ENCODE assay signal across 8 cellular contexts in the genomic region with DNA sequence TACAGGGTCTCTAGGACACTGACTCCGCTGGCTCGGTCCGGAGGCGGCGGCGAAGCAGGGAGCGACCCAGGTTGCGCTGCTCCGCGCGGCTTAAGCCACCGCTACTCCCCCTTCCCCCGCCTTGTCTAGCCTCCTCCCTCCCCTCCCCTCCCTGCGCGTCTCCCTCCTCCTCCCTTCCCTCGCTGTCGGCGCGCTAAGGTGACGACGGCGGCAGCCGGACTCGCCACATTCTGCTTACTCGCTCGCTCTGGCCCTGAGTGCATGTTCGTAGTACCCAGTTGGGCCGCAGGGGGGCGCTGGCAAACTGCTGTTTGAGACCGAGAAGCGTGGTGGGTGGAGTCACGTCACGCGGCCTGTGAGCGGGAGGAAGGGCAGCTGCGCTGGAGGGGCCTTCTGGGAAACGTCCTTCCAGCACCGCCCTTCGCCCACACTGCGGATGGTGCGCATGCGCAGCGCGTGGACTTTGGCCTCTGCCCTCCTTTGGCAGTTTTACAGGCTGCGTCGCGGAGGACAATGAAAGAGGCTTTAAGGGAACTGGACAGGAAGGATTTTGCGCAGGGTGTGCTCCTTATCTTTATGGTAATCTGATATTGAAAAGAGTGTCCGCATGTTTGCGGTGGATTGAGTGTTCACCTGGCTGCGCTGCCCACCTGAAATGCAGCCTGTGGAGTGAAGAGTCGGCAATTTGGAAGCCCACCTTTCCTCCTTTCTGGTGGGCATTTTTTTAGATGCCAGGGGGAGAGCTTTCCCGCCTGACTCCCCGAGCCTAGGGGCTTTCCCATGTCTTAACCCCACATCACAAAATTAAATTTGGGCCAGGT.
DNase-seq lines count a peak whose midpoint lies in the region; ATAC-seq lines count a peak whose summit lies in the region.

A gene with protein sequence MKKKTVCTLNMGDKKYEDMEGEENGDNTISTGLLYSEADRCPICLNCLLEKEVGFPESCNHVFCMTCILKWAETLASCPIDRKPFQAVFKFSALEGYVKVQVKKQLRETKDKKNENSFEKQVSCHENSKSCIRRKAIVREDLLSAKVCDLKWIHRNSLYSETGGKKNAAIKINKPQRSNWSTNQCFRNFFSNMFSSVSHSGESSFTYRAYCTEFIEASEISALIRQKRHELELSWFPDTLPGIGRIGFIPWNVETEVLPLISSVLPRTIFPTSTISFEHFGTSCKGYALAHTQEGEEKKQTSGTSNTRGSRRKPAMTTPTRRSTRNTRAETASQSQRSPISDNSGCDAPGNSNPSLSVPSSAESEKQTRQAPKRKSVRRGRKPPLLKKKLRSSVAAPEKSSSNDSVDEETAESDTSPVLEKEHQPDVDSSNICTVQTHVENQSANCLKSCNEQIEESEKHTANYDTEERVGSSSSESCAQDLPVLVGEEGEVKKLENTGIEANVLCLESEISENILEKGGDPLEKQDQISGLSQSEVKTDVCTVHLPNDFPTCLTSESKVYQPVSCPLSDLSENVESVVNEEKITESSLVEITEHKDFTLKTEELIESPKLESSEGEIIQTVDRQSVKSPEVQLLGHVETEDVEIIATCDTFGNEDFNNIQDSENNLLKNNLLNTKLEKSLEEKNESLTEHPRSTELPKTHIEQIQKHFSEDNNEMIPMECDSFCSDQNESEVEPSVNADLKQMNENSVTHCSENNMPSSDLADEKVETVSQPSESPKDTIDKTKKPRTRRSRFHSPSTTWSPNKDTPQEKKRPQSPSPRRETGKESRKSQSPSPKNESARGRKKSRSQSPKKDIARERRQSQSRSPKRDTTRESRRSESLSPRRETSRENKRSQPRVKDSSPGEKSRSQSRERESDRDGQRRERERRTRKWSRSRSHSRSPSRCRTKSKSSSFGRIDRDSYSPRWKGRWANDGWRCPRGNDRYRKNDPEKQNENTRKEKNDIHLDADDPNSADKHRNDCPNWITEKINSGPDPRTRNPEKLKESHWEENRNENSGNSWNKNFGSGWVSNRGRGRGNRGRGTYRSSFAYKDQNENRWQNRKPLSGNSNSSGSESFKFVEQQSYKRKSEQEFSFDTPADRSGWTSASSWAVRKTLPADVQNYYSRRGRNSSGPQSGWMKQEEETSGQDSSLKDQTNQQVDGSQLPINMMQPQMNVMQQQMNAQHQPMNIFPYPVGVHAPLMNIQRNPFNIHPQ (N-terminal part only) (minus strand): TSS at position 107 of the 821 bp plus-strand sequence. CDS start 26,407 bp downstream, outside the sequence.

- H3K27ac ChIP-seq in BLaER1 treated with 17β-estradiol and CSF1 and Interleukin-3, amounts not matched to agents 10 nM and 100 nM = peak within 1 kb of the TSS; percentile 98 to 100 (median 99)
- H3K27ac ChIP-seq in cingulate gyrus (ENCODE audit: low read depth, low read length) = peak within 1 kb of the TSS; percentile 97

- H3K9ac ChIP-seq in BLaER1 treated with 17β-estradiol and CSF1 and Interleukin-3, amounts not matched to agents 10 nM and 100 nM = peak within 1 kb of the TSS; percentile 96 to 99 (median 99)

- H3K4me1 ChIP-seq in BLaER1 treated with 17β-estradiol and CSF1 and Interleukin-3, amounts not matched to agents 10 nM and 100 nM = peaks cover 36 to 49% (median 43%) of the 10 kb centered on the region in 10 experiments

- peaks cover 22 to 41% (median 38%) of the 10 kb centered on the region in 11 experiments; a peak in 20 of 22 replicates for H4K20me1 ChIP-seq in BLaER1 treated with 17β-estradiol and CSF1 and Interleukin-3, amounts not matched to agents 10 nM and 100 nM

- H3K9me3 ChIP-seq in BLaER1 treated with 17β-estradiol and CSF1 and Interleukin-3, amounts not matched to agents 10 nM and 100 nM (replicated peaks in 1 of 11) = peaks cover 0 to 7% (median 0%) of the 10 kb centered on the region in 11 experiments; a peak in 6 of 22 replicates

- H3K4me2 ChIP-seq in BLaER1 treated with 17β-estradiol and CSF1 and Interleukin-3, amounts not matched to agents 10 nM and 100 nM = peak within 1 kb of the TSS; percentile 85 to 98 (median 92)

- H3K4me3 ChIP-seq in BLaER1 treated with 17β-estradiol and CSF1 and Interleukin-3, amounts not matched to agents 10 nM and 100 nM = peak within 1 kb of the TSS; percentile 83 to 98 (median 95)

- no peaks in the 10 kb centered on the region for H3K27me3 ChIP-seq in BLaER1 treated with 17β-estradiol and CSF1 and Interleukin-3, amounts not matched to agents 10 nM and 100 nM

- DNase-seq in GM19240 (ENCODE audit: insufficient read length, low spot score) = peak; percentile 64
- peak; percentile 89 for DNase-seq in NCI-H524 treated with DMSO at 0.1 percent for 48 hours (lab: John Stamatoyannopoulos, UW)
- peak; percentile 100 for DNase-seq in activated CD4-positive, alpha-beta T cell treated with anti-CD3 and anti-CD28 coated beads for 4 hours
- peak; percentile 99 for DNase-seq in kidney glomerular epithelial cell (lab: John Stamatoyannopoulos, UW)
- peak; percentile 100 for DNase-seq in stimulated activated CD4-positive, alpha-beta T cell treated with anti-CD3 and anti-CD28 coated beads, Interleukin-1b, Interleukin-23, amount 100 ng/mL, for 1 hour (ENCODE audit: low read depth in 2 of 2)

- H3K36me3 ChIP-seq in BLaER1 treated with 17β-estradiol and CSF1 and Interleukin-3, amounts not matched to agents 10 nM and 100 nM = peaks cover 0 to 25% (median 14%) of the 10 kb centered on the region in 11 experiments; a peak in 20 of 22 replicates

- ATAC-seq in HG03460 (IDR thresholded peaks at IDR 0.05; ENCODE audit: unreplicated experiment) = peak; percentile 57

Comparison
In these comparisons a context has a peak if more than half of its experiments do, and no peak if none do; other contexts are left out.
1. Peak in every context shown above with its lines: DNase-seq, ATAC-seq, H3K4me3 ChIP-seq and H3K27ac ChIP-seq.